Comparison of ENCODE assay signal across 24 cellular contexts in genomic region chr15:87420017-87420416, GRCh38.
"Had no signal": no experiment of that assay in that cellular context is flagged by ENCODE, and none has a peak within 500 bp of the region (broad histone marks: within the 10 kb centered on the region; RNA-seq: fewer than 3 reads in every experiment).

No MANE protein-coding gene starts in this region.

- H3K4me1 ChIP-seq: colonic mucosa, esophagus squamous epithelium, gastrocnemius medialis, heart left ventricle, left lung, lower lobe of right lung had no signal

- DNase-seq: colonic mucosa; cortex of kidney; effector CD8-positive, alpha-beta T cell; effector memory CD8-positive, alpha-beta T cell; endodermal cell; erythroblast; esophagus squamous epithelium; foreskin fibroblast; foreskin melanocyte; gastrocnemius medialis; heart left ventricle; hypothalamus; immature natural killer cell; left cardiac atrium; left lung; left ventricle myocardium superior; lower lobe of right lung; mesenchymal stem cell; midbrain; naive thymus-derived CD4-positive, alpha-beta T cell; natural killer cell had no signal

- H3K4me3 ChIP-seq: colonic mucosa, esophagus squamous epithelium, gastrocnemius medialis, heart left ventricle, hepatocyte, left lung, lower lobe of right lung had no signal

- H3K27me3 ChIP-seq: colonic mucosa, esophagus squamous epithelium, gastrocnemius medialis, heart left ventricle, hepatocyte, left lung had no signal

- H3K9me3 ChIP-seq: colonic mucosa, esophagus squamous epithelium, gastrocnemius medialis, heart left ventricle, left lung, lower lobe of right lung had no signal

- H3K27ac ChIP-seq: colonic mucosa, epithelial cell of prostate, esophagus squamous epithelium, gastrocnemius medialis, heart left ventricle, hepatocyte, left lung, lower lobe of right lung had no signal

- ATAC-seq: effector memory CD8-positive, alpha-beta T cell; esophagus mucosa; gastrocnemius medialis; heart left ventricle; left cardiac atrium; left lung; left ventricle myocardium superior; lower lobe of right lung; naive thymus-derived CD4-positive, alpha-beta T cell; natural killer cell had no signal

- H3K36me3 ChIP-seq: colonic mucosa, esophagus squamous epithelium, gastrocnemius medialis, heart left ventricle, left lung, lower lobe of right lung had no signal
